20 cellular contexts compared by ENCODE assay signal in the genomic region with DNA sequence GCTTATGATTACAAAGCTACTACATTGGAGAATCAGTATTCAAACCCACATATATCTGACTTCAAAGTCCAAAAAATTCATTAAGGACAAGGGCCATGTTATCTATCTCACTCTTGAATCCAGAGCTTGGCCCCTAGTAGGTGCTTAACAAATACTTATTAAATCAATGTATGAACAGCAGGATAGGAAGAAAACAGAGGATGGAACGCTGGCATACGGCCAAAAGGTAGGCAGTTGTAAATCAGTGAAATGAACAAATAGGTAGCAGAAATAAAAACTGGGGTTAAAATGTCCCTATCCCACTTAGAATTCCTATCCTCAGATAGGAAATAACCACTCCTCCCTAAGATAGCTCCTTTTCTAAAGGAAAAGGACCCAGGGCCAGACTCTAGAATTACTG. TPM values are rescaled to one million over a fixed set of nuclear protein-coding genes. Genes with fewer than 3 reads are reported as not detected.
A peak's percentile ranks its signal among the peaks of the same experiment; 100 is the strongest.
DNase-seq lines count a peak whose midpoint lies in the region; ATAC-seq and TF ChIP-seq lines count a peak whose summit lies in the region.
"Had no signal": no experiment of that assay in that cellular context is flagged by ENCODE, and none has a peak within 500 bp of the region (broad histone marks: within the 10 kb centered on the region; RNA-seq: fewer than 3 reads in every experiment).

No MANE protein-coding gene starts in this region.

- no peaks in the 10 kb centered on the region for H3K9me2 ChIP-seq in GM23338 (ENCODE audit: insufficient read depth)

- intact Hi-C loops in activated T-helper 1 cell treated with anti-CD3 and anti-CD28 coated beads, Interleukin-12 subunit alpha, Interleukin-12 subunit beta, Interleukin-2, Interleukin-4 antibody, amounts not matched to agents 30 ng/mL and 10 ng/mL and 1 ng/mL, durations not matched to agents 14 hours and 24 hours and 36 hours (cut with micrococcal nuclease), result no loop called here

- H3K36me3 ChIP-seq in GM23338 (ENCODE audit: insufficient read depth), result peaks cover 5% of the 10 kb centered on the region; the same call in 1 of the 2 replicates

- H3K27me3 Mint-ChIP-seq in T-helper 1 cell treated with Interleukin-12 subunit alpha and Interleukin-12 subunit beta and Interleukin-4 antibody, amounts not matched to agents 30 μg/mL and 1 μg/mL, for 36 hours (ENCODE audit: low read depth), result no peaks in the 10 kb centered on the region
- H3K27me3 Mint-ChIP-seq in GM23338 (ENCODE audit: insufficient read depth, low read depth, poor library complexity), result peaks cover 18% of the 10 kb centered on the region
- H3K27me3 Mint-ChIP-seq in activated T-helper 1 cell treated with anti-CD3 and anti-CD28 coated beads, Interleukin-12 subunit alpha, Interleukin-12 subunit beta, Interleukin-2, Interleukin-4 antibody, amounts not matched to agents 30 ng/mL and 10 ng/mL and 1 ng/mL, durations not matched to agents 14 hours and 24 hours and 36 hours (ENCODE audit: insufficient read depth), result no peaks in the 10 kb centered on the region
- no peaks in the 10 kb centered on the region for H3K27me3 Mint-ChIP-seq in naive thymus-derived CD8-positive, alpha-beta T cell

- H3F3A ChIP-seq in GM23338 (replicated peaks; ENCODE audit: low read depth), result peaks cover 13% of the 10 kb centered on the region

- ATAC-seq in GM23338, result no peak
- ATAC-seq in naive thymus-derived CD8-positive, alpha-beta T cell, result no peak
- ATAC-seq in GM21447 (IDR thresholded peaks at IDR 0.05; ENCODE audit: unreplicated experiment), result no peak
- no peak for ATAC-seq in GM19452 (IDR thresholded peaks at IDR 0.05; ENCODE audit: unreplicated experiment)
- ATAC-seq: body of pancreas, HepG2 had no signal

- no peaks in the 10 kb centered on the region for H3K27me3 ChIP-seq in GM23338 (ENCODE audit: insufficient read depth)
- H3K27me3 ChIP-seq: BLaER1, body of pancreas, spleen, suprapubic skin had no signal

- H3K27ac Mint-ChIP-seq in T-helper 1 cell treated with Interleukin-12 subunit alpha and Interleukin-12 subunit beta and Interleukin-4 antibody, amounts not matched to agents 30 μg/mL and 1 μg/mL, for 36 hours, result no peak overlapping the region
- no peak overlapping the region for H3K27ac Mint-ChIP-seq in GM23338
- H3K27ac Mint-ChIP-seq in activated T-helper 1 cell treated with anti-CD3 and anti-CD28 coated beads, Interleukin-12 subunit alpha, Interleukin-12 subunit beta, Interleukin-2, Interleukin-4 antibody, amounts not matched to agents 30 ng/mL and 10 ng/mL and 1 ng/mL, durations not matched to agents 14 hours and 24 hours and 36 hours, result peak overlapping the region; percentile 10
- peak overlapping the region in 9 of 10 donors; percentile 9 to 79 (median 72) for H3K27ac Mint-ChIP-seq in naive thymus-derived CD8-positive, alpha-beta T cell

- H3K36me3 Mint-ChIP-seq in T-helper 1 cell treated with Interleukin-12 subunit alpha and Interleukin-12 subunit beta and Interleukin-4 antibody, amounts not matched to agents 30 μg/mL and 1 μg/mL, for 36 hours (ENCODE audit: low read depth), result peaks cover 30% of the 10 kb centered on the region
- H3K36me3 Mint-ChIP-seq in GM23338 (ENCODE audit: low read depth), result peaks cover 38% of the 10 kb centered on the region
- peaks cover 42% of the 10 kb centered on the region for H3K36me3 Mint-ChIP-seq in activated T-helper 1 cell treated with anti-CD3 and anti-CD28 coated beads, Interleukin-12 subunit alpha, Interleukin-12 subunit beta, Interleukin-2, Interleukin-4 antibody, amounts not matched to agents 30 ng/mL and 10 ng/mL and 1 ng/mL, durations not matched to agents 14 hours and 24 hours and 36 hours (ENCODE audit: low read depth)
- peaks cover 0 to 31% (median 2%) of the 10 kb centered on the region in 3 donors for H3K36me3 Mint-ChIP-seq in naive thymus-derived CD8-positive, alpha-beta T cell

- no peaks in the 10 kb centered on the region for H3K9me3 Mint-ChIP-seq in T-helper 1 cell treated with Interleukin-12 subunit alpha and Interleukin-12 subunit beta and Interleukin-4 antibody, amounts not matched to agents 30 μg/mL and 1 μg/mL, for 36 hours
- H3K9me3 Mint-ChIP-seq in GM23338, result no peaks in the 10 kb centered on the region
- H3K9me3 Mint-ChIP-seq in activated T-helper 1 cell treated with anti-CD3 and anti-CD28 coated beads, Interleukin-12 subunit alpha, Interleukin-12 subunit beta, Interleukin-2, Interleukin-4 antibody, amounts not matched to agents 30 ng/mL and 10 ng/mL and 1 ng/mL, durations not matched to agents 14 hours and 24 hours and 36 hours, result no peaks in the 10 kb centered on the region
- peaks cover 0 to 2% (median 0%) of the 10 kb centered on the region in 9 donors for H3K9me3 Mint-ChIP-seq in naive thymus-derived CD8-positive, alpha-beta T cell

- H3K4me3 Mint-ChIP-seq in T-helper 1 cell treated with Interleukin-12 subunit alpha and Interleukin-12 subunit beta and Interleukin-4 antibody, amounts not matched to agents 30 μg/mL and 1 μg/mL, for 36 hours, result peak overlapping the region; percentile 43
- peak overlapping the region; percentile 31; the same call in 2 of the 3 replicates for H3K4me3 Mint-ChIP-seq in GM23338
- H3K4me3 Mint-ChIP-seq in activated T-helper 1 cell treated with anti-CD3 and anti-CD28 coated beads, Interleukin-12 subunit alpha, Interleukin-12 subunit beta, Interleukin-2, Interleukin-4 antibody, amounts not matched to agents 30 ng/mL and 10 ng/mL and 1 ng/mL, durations not matched to agents 14 hours and 24 hours and 36 hours, result peak overlapping the region; percentile 69
- peak overlapping the region in 7 of 10 donors; percentile 2 to 73 (median 41) for H3K4me3 Mint-ChIP-seq in naive thymus-derived CD8-positive, alpha-beta T cell

- H3K79me2 ChIP-seq in GM23338 (replicated peaks; ENCODE audit: insufficient read depth), result 0 out of 2 replicates have a peak, but pooled peaks cover 7% of the 10 kb centered on the region

- no peak overlapping the region for H2AFZ ChIP-seq in GM23338

- H4K20me1 ChIP-seq in GM23338 (replicated peaks; ENCODE audit: insufficient read depth), result no peaks in the 10 kb centered on the region

- POLR2A ChIA-PET in naive thymus-derived CD8-positive, alpha-beta T cell (lab: Charles Lee), result interaction anchor here (0.6 to 4.4 kb wide), 3 partner anchors 12 to 28 kb away, joined by 3 to 104 read pairs (median 4); a partner anchor contains a TSS

- DNase-seq in T-helper 1 cell (no peak), GM23338 (ENCODE audit: low spot score) (no peak), ureter (ENCODE audit: low spot score) (no peak)
- DNase-seq in activated T-helper 1 cell treated with anti-CD3 and anti-CD28 coated beads, Interleukin-12 subunit alpha, Interleukin-12 subunit beta, Interleukin-2, Interleukin-4 antibody, amounts not matched to agents 30 ng/mL and 10 ng/mL and 1 ng/mL, durations not matched to agents 14 hours and 24 hours and 36 hours (ENCODE audit: low spot score), result no peak
- DNase-seq in naive thymus-derived CD8-positive, alpha-beta T cell, result no peak
- DNase-seq: activated CD8-positive, alpha-beta memory T cell treated with anti-CD3 and anti-CD28 coated beads for 24 hours; activated naive CD4-positive, alpha-beta T cell; body of pancreas; hypothalamus; kidney; NCI-H187 treated with DMSO at 0.1 percent for 48 hours; NCI-H446 treated with DMSO at 0.1 percent for 48 hours; stimulated activated CD8-positive, alpha-beta memory T cell treated with anti-CD3 and anti-CD28 coated beads, Interleukin-4, amount 100 ng/mL, for 48 hours had no signal

- no peak overlapping the region for H3K4me3 ChIP-seq in GM23338
- H3K4me3 ChIP-seq: BLaER1, body of pancreas, spleen, suprapubic skin had no signal

- H3K4me2 ChIP-seq in GM23338, result no peak overlapping the region

- TF ChIP-seq CTCF in GM23338 (conservative IDR thresholded peaks at IDR 0.05; ENCODE audit: low read depth in 2 of 2), result no peak

- peaks cover 21% of the 10 kb centered on the region for H3K4me1 Mint-ChIP-seq in T-helper 1 cell treated with Interleukin-12 subunit alpha and Interleukin-12 subunit beta and Interleukin-4 antibody, amounts not matched to agents 30 μg/mL and 1 μg/mL, for 36 hours (ENCODE audit: low read depth)
- H3K4me1 Mint-ChIP-seq in GM23338, result peaks cover 12% of the 10 kb centered on the region
- H3K4me1 Mint-ChIP-seq in activated T-helper 1 cell treated with anti-CD3 and anti-CD28 coated beads, Interleukin-12 subunit alpha, Interleukin-12 subunit beta, Interleukin-2, Interleukin-4 antibody, amounts not matched to agents 30 ng/mL and 10 ng/mL and 1 ng/mL, durations not matched to agents 14 hours and 24 hours and 36 hours (ENCODE audit: low read depth), result peaks cover 36% of the 10 kb centered on the region
- peaks cover 13 to 34% (median 33%) of the 10 kb centered on the region in 4 donors for H3K4me1 Mint-ChIP-seq in naive thymus-derived CD8-positive, alpha-beta T cell

- no peak overlapping the region for H3K27ac ChIP-seq in GM23338 (ENCODE audit: low read depth)
- H3K27ac ChIP-seq: BLaER1, body of pancreas, spleen, suprapubic skin had no signal

- H3K4me1 ChIP-seq in GM23338 (ENCODE audit: insufficient read depth), result peaks cover 25% of the 10 kb centered on the region

RNA-seq across cellular contexts. Expression of a gene that starts 2.0 kb away (rescaled TPM):
- 18.8 and 23.8 TPM in 2 replicates for total RNA-seq in GM23338 (2014; rRNA removed; shearing (Covaris generic))
- 45.7 and 52.4 TPM in 2 replicates for polyA plus RNA-seq in GM23338 (2016; fragmentation: Nextera tagmentation; extraction: Ambion mirVana)
- total RNA-seq in activated T-helper 1 cell treated with anti-CD3 and anti-CD28 coated beads, Interleukin-12 subunit alpha, Interleukin-12 subunit beta, Interleukin-2, Interleukin-4 antibody, amounts not matched to agents 30 ng/mL and 10 ng/mL and 1 ng/mL, durations not matched to agents 14 hours and 24 hours and 36 hours, result 132 and 135 TPM in 2 replicates
- 10 to 100 TPM; 49.7 to 56.9 TPM for total RNA-seq in naive thymus-derived CD8-positive, alpha-beta T cell
- polyA plus RNA-seq in naive thymus-derived CD8-positive, alpha-beta T cell, result 100 to 1,000 TPM in 2 of 3 donors, 10 to 100 TPM in 1; 98.6 to 109 (median 103) TPM
- total RNA-seq in ureter, result 91.6 TPM

RNA-seq across cellular contexts. Expression of a gene that starts 10.3 kb away (rescaled TPM):
- 34.9 and 50.9 TPM in 2 replicates for total RNA-seq in GM23338 (2014; rRNA removed; shearing (Covaris generic))
- 22.2 and 23.1 TPM in 2 replicates for polyA plus RNA-seq in GM23338 (2016; fragmentation: Nextera tagmentation; extraction: Ambion mirVana)
- 73.7 and 81.5 TPM in 2 replicates for total RNA-seq in activated T-helper 1 cell treated with anti-CD3 and anti-CD28 coated beads, Interleukin-12 subunit alpha, Interleukin-12 subunit beta, Interleukin-2, Interleukin-4 antibody, amounts not matched to agents 30 ng/mL and 10 ng/mL and 1 ng/mL, durations not matched to agents 14 hours and 24 hours and 36 hours
- 10 to 100 TPM; 45.0 to 50.3 TPM for total RNA-seq in naive thymus-derived CD8-positive, alpha-beta T cell
- 10 to 100 TPM; 20.0 to 23.4 (median 20.7) TPM for polyA plus RNA-seq in naive thymus-derived CD8-positive, alpha-beta T cell
- 42.7 TPM for total RNA-seq in ureter

RNA-seq across cellular contexts. Expression of a gene that starts 10.6 kb away (rescaled TPM):
- 12.9 and 18.3 TPM in 2 replicates for total RNA-seq in GM23338 (2014; rRNA removed; shearing (Covaris generic))
- 18.1 and 21.1 TPM in 2 replicates for polyA plus RNA-seq in GM23338 (2016; fragmentation: Nextera tagmentation; extraction: Ambion mirVana)
- 31.6 and 38.9 TPM in 2 replicates for total RNA-seq in activated T-helper 1 cell treated with anti-CD3 and anti-CD28 coated beads, Interleukin-12 subunit alpha, Interleukin-12 subunit beta, Interleukin-2, Interleukin-4 antibody, amounts not matched to agents 30 ng/mL and 10 ng/mL and 1 ng/mL, durations not matched to agents 14 hours and 24 hours and 36 hours
- 10 to 100 TPM; 33.6 to 39.3 TPM for total RNA-seq in naive thymus-derived CD8-positive, alpha-beta T cell
- 1 to 10 TPM; 2.3 to 6.7 (median 5.6) TPM for polyA plus RNA-seq in naive thymus-derived CD8-positive, alpha-beta T cell
- total RNA-seq in ureter, result 49.5 TPM

RNA-seq across cellular contexts. Expression of a gene that starts 12.6 kb away (rescaled TPM):
- total RNA-seq in GM23338 (2014; rRNA removed; shearing (Covaris generic)), result 230 and 251 TPM in 2 replicates
- polyA plus RNA-seq in GM23338 (2016; fragmentation: Nextera tagmentation; extraction: Ambion mirVana), result 106 and 126 TPM in 2 replicates
- total RNA-seq in activated T-helper 1 cell treated with anti-CD3 and anti-CD28 coated beads, Interleukin-12 subunit alpha, Interleukin-12 subunit beta, Interleukin-2, Interleukin-4 antibody, amounts not matched to agents 30 ng/mL and 10 ng/mL and 1 ng/mL, durations not matched to agents 14 hours and 24 hours and 36 hours, result 371 and 374 TPM in 2 replicates
- total RNA-seq in naive thymus-derived CD8-positive, alpha-beta T cell, result 100 to 1,000 TPM in 1 of 2 experiments, 10 to 100 TPM in 1; 95.4 to 103 TPM
- polyA plus RNA-seq in naive thymus-derived CD8-positive, alpha-beta T cell, result 10 to 100 TPM; 25.0 to 50.1 (median 41.3) TPM
- total RNA-seq in ureter, result 151 TPM

RNA-seq across cellular contexts. Expression of a gene that starts 28.4 kb away (rescaled TPM):
- 58.6 and 72.9 TPM in 2 replicates for total RNA-seq in GM23338 (2014; rRNA removed; shearing (Covaris generic))
- polyA plus RNA-seq in GM23338 (2016; fragmentation: Nextera tagmentation; extraction: Ambion mirVana), result 65.3 and 66.2 TPM in 2 replicates
- total RNA-seq in activated T-helper 1 cell treated with anti-CD3 and anti-CD28 coated beads, Interleukin-12 subunit alpha, Interleukin-12 subunit beta, Interleukin-2, Interleukin-4 antibody, amounts not matched to agents 30 ng/mL and 10 ng/mL and 1 ng/mL, durations not matched to agents 14 hours and 24 hours and 36 hours, result 117 TPM in 2 replicates
- 10 to 100 TPM; 59.5 to 64.0 TPM for total RNA-seq in naive thymus-derived CD8-positive, alpha-beta T cell
- 10 to 100 TPM; 22.9 to 55.7 (median 39.9) TPM for polyA plus RNA-seq in naive thymus-derived CD8-positive, alpha-beta T cell
- 70.9 TPM for total RNA-seq in ureter

Comparison
In these comparisons a context has a peak if more than half of its experiments do, and no peak if none do; other contexts are left out.
1. H3K27ac Mint-ChIP-seq: peak in activated T-helper 1 cell treated with anti-CD3 and anti-CD28 coated beads, Interleukin-12 subunit alpha, Interleukin-12 subunit beta, Interleukin-2, Interleukin-4 antibody, amounts not matched to agents 30 ng/mL and 10 ng/mL and 1 ng/mL, durations not matched to agents 14 hours and 24 hours and 36 hours (single experiment) and naive thymus-derived CD8-positive, alpha-beta T cell (9 of 10); none in T-helper 1 cell treated with Interleukin-12 subunit alpha and Interleukin-12 subunit beta and Interleukin-4 antibody, amounts not matched to agents 30 μg/mL and 1 μg/mL, for 36 hours (single experiment) and GM23338 (single experiment).
2. Peak in every context shown above with its lines, with median percentiles within 50 percentile points of each other: H3K4me3 Mint-ChIP-seq.